In genomic region chr18:42977982-42978595, GRCh38 we compare ENCODE assay signal across 25 cellular contexts.
A peak's percentile ranks its signal among the peaks of the same experiment; 100 is the strongest.
DNase-seq lines count a peak whose midpoint lies in the region; ATAC-seq, FAIRE-seq and TF ChIP-seq lines count a peak whose summit lies in the region.
"Had no signal": no experiment of that assay in that cellular context is flagged by ENCODE, and none has a peak within 500 bp of the region (broad histone marks: within the 10 kb centered on the region; RNA-seq: fewer than 3 reads in every experiment).

No MANE protein-coding gene starts in this region.

- no peak overlapping the region for H3K4me2 ChIP-seq in HepG2 (ENCODE audit: low read depth, low read length)

- TF ChIP-seq CTCF in brain (conservative IDR thresholded peaks at IDR 0.05) (no peak), HepG2 (CRISPR knock-in tag; IDR thresholded peaks at IDR 0.05) (no peak)

- ATAC-seq in HepG2: no peak
- ATAC-seq: activated T-helper 17 cell treated with anti-CD3 and anti-CD28 coated beads, Interleukin-2, amount 50 U/mL, for 72 hours had no signal

- no peak for FAIRE-seq in HTR-8/SVneo (lab: Jason Lieb, UNC)
- FAIRE-seq in HepG2 (lab: Jason Lieb, UNC): no peak
- FAIRE-seq: astrocyte, frontal cortex, GM19239, keratinocyte had no signal

- H2AFZ ChIP-seq in HepG2 (ENCODE audit: low read length): no peak overlapping the region

- no peak for TF ChIP-seq RAD21 in HepG2 (CRISPR knock-in tag; IDR thresholded peaks at IDR 0.05)

- no peak for TF ChIP-seq POLR2A in HepG2 (IDR thresholded peaks at IDR 0.05; ENCODE audit: insufficient read depth in 1 of 2, low read depth in 2 of 2, low read length in 2 of 2)

- no peaks in the 10 kb centered on the region for H3K36me3 ChIP-seq in HepG2 (replicated peaks in 1 of 2; ENCODE audit: control insufficient read depth in 1 of 2, insufficient read depth in 2 of 2, low read length in 2 of 2)
- H3K36me3 ChIP-seq: right atrium auricular region, uterus had no signal

- no TSS peak for BruUV-seq in HepG2 (replicated peaks; lab: Mats Ljungman, UMichigan)

- peaks cover 24% of the 10 kb centered on the region for H3K4me1 Mint-ChIP-seq in brain
- H3K4me1 Mint-ChIP-seq: activated CD4-positive, alpha-beta T cell treated with anti-CD3 and anti-CD28 coated beads, Interleukin-2, amount 10 ng/mL, durations not matched to agents 24 days and 14 days; activated T-helper 17 cell treated with anti-CD3 and anti-CD28 coated beads, Interleukin-2, amount 50 U/mL, for 72 hours had no signal

- in situ Hi-C loops in HepG2 (cut with HindIII; ENCODE audit: extremely low pct_ligation_motif_present, low pct_unique_long_range_greater_than_20kb): no loop called here

- no peaks in the 10 kb centered on the region for H3K4me1 ChIP-seq in HepG2 (ENCODE audit: insufficient read depth, low read length)
- H3K4me1 ChIP-seq: right atrium auricular region, uterus had no signal

- no peaks in the 10 kb centered on the region for H3K36me3 Mint-ChIP-seq in brain
- H3K36me3 Mint-ChIP-seq: activated naive CD8-positive, alpha-beta T cell had no signal

- H3K27me3 ChIP-seq in HepG2 (ENCODE audit: control insufficient read depth in 1 of 2, insufficient read depth in 2 of 2, low read length in 2 of 2): no peaks in the 10 kb centered on the region
- H3K27me3 ChIP-seq: right atrium auricular region, uterus had no signal

- no peaks in the 10 kb centered on the region for H3K9me3 ChIP-seq in HepG2 (ENCODE audit: low read length)
- H3K9me3 ChIP-seq: right atrium auricular region, uterus had no signal

- no peaks in the 10 kb centered on the region for H3K79me2 ChIP-seq in HepG2 (ENCODE audit: insufficient read depth, low read length)

- H4K20me1 ChIP-seq in HepG2 (ENCODE audit: insufficient read depth, low read length): no peaks in the 10 kb centered on the region

- H3K9ac ChIP-seq in HepG2 (ENCODE audit: insufficient read depth, low read depth, low read length): no peak overlapping the region

- peak overlapping the region in 4 of 5 experiments; percentile 8 to 58 (median 36) for H3K27ac Mint-ChIP-seq in brain
- H3K27ac Mint-ChIP-seq: activated CD4-positive, alpha-beta T cell treated with anti-CD3 and anti-CD28 coated beads, Interleukin-2, amount 10 ng/mL, durations not matched to agents 24 days and 14 days; activated naive CD8-positive, alpha-beta T cell; activated T-helper 17 cell treated with anti-CD3 and anti-CD28 coated beads, Interleukin-2, amount 50 U/mL, for 72 hours had no signal

- POLR2A ChIA-PET in HepG2 (lab: Yijun Ruan, JAX): no interaction called here

- no peak overlapping the region for H3K4me3 ChIP-seq in HepG2 (replicated peaks in 1 of 3; ENCODE audit: insufficient read depth in 1 of 3, low read depth in 2 of 3, low read length in 3 of 3)
- H3K4me3 ChIP-seq: right atrium auricular region, uterus had no signal

- no peak overlapping the region for H3K27ac ChIP-seq in HepG2 (ENCODE audit: extremely low read length, insufficient read depth, low read length)
- H3K27ac ChIP-seq: right atrium auricular region, uterus had no signal

- H3K27me3 Mint-ChIP-seq in brain: peaks cover 3% of the 10 kb centered on the region
- H3K27me3 Mint-ChIP-seq: activated CD4-positive, alpha-beta T cell treated with anti-CD3 and anti-CD28 coated beads, Interleukin-2, amount 10 ng/mL, durations not matched to agents 24 days and 14 days; activated naive CD8-positive, alpha-beta T cell; activated T-helper 17 cell treated with anti-CD3 and anti-CD28 coated beads, Interleukin-2, amount 50 U/mL, for 72 hours had no signal

- no peak overlapping the region for H3K4me3 Mint-ChIP-seq in brain
- H3K4me3 Mint-ChIP-seq: activated CD4-positive, alpha-beta T cell treated with anti-CD3 and anti-CD28 coated beads, Interleukin-2, amount 10 ng/mL, durations not matched to agents 24 days and 14 days; activated naive CD8-positive, alpha-beta T cell; activated T-helper 17 cell treated with anti-CD3 and anti-CD28 coated beads, Interleukin-2, amount 50 U/mL, for 72 hours had no signal

- WGBS in HepG2 (ENCODE audit: low lambda C conversion rate): 3% methylated on average over 4 of the region's 4 CpGs

- no peaks in the 10 kb centered on the region for H3K9me3 Mint-ChIP-seq in brain
- H3K9me3 Mint-ChIP-seq: activated CD4-positive, alpha-beta T cell treated with anti-CD3 and anti-CD28 coated beads, Interleukin-2, amount 10 ng/mL, durations not matched to agents 24 days and 14 days had no signal

- intact Hi-C loops in HepG2 (cut with micrococcal nuclease; ENCODE audit: unreplicated experiment): no loop called here

- DNase-seq in NCI-H2227 treated with DMSO at 0.1 percent for 48 hours (lab: John Stamatoyannopoulos, UW) (peak; percentile 24), NCI-H2227 (lab: John Stamatoyannopoulos, UW; ENCODE audit: unreplicated experiment) (no peak), NCI-H2081 (lab: John Stamatoyannopoulos, UW) (peak; percentile 37 to 69), NCI-H2196 (lab: John Stamatoyannopoulos, UW; ENCODE audit: unreplicated experiment) (no peak), HTR-8/SVneo (ENCODE audit: insufficient read length, low spot score) (no peak), HepG2 (ENCODE audit: low spot score) (no peak)
- DNase-seq in stimulated activated CD4-positive, alpha-beta T cell treated with anti-CD3 and anti-CD28 coated beads, Interleukin-2, amount 100 ng/mL, for 24 hours: no peak
- DNase-seq: activated CD4-positive, alpha-beta T cell treated with anti-CD3 and anti-CD28 coated beads, Interleukin-2, amount 10 ng/mL, durations not matched to agents 24 days and 14 days; Calu3; cerebellar nuclear complex; hypothalamus; KG1; NCI-H526 treated with DMSO at 0.1 percent for 48 hours; OCI-M1; substantia nigra; T-helper 1 cell; uterus had no signal

- TF ChIP-seq EP300 in HepG2 (IDR thresholded peaks at IDR 0.05; ENCODE audit: low read depth in 2 of 2, low read length in 2 of 2): no peak
- no peak for TF ChIP-seq EP300 in HepG2 (CRISPR knock-in tag; IDR thresholded peaks at IDR 0.05; ENCODE audit: borderline replicate concordance)

- CTCF ChIA-PET in HepG2 (lab: Yijun Ruan, JAX; ENCODE audit: low intra/inter-chr PET ratio, low total read pairs): no interaction called here

TF ChIP-seq in HepG2, 621 proteins besides CTCF, POLR2A, EP300 and RAD21:
- TF ChIP-seq ZNF468 (CRISPR knock-in tag; IDR thresholded peaks at IDR 0.05) (no peak), TAF15 (IDR thresholded peaks at IDR 0.05; ENCODE audit: low read depth, low read length, poor library complexity, severe bottlenecking) (no peak), NR2F2 (IDR thresholded peaks at IDR 0.05; ENCODE audit: borderline replicate concordance, low read depth) (no peak), ZBTB10 (CRISPR knock-in tag; IDR thresholded peaks at IDR 0.05; ENCODE audit: borderline replicate concordance) (no peak), ZC3H13 (CRISPR knock-in tag; IDR thresholded peaks at IDR 0.05) (no peak), ESRRA (CRISPR knock-in tag; IDR thresholded peaks at IDR 0.05; ENCODE audit: low read depth) (no peak), STAT6 (CRISPR knock-in tag; IDR thresholded peaks at IDR 0.05; ENCODE audit: borderline replicate concordance) (no peak), ZNF232 (CRISPR knock-in tag; IDR thresholded peaks at IDR 0.05; ENCODE audit: borderline replicate concordance) (no peak)

Comparison
In these comparisons a context has a peak if more than half of its experiments do, and no peak if none do; other contexts are left out.
1. DNase-seq: peak in NCI-H2227 treated with DMSO at 0.1 percent for 48 hours (single experiment) and NCI-H2081 (2 of 2); none in NCI-H2227 (single experiment), NCI-H2196 (single experiment), HTR-8/SVneo (single experiment), stimulated activated CD4-positive, alpha-beta T cell treated with anti-CD3 and anti-CD28 coated beads, Interleukin-2, amount 100 ng/mL, for 24 hours (0 of 2) and HepG2 (single experiment).